Comparison of ENCODE assay signal across 9 cellular contexts in genomic region chr17:2060681-2061440, GRCh38. TPM values are rescaled to one million over a fixed set of nuclear protein-coding genes. Genes with fewer than 3 reads are reported as not detected.
A peak's percentile ranks its signal among the peaks of the same experiment; 100 is the strongest.
DNase-seq lines count a peak whose midpoint lies in the region; ATAC-seq and TF ChIP-seq lines count a peak whose summit lies in the region.
"Had no signal": no experiment of that assay in that cellular context is flagged by ENCODE, and none has a peak within 500 bp of the region (broad histone marks: within the 10 kb centered on the region; RNA-seq: fewer than 3 reads in every experiment).

No MANE protein-coding gene starts in this region.

- H3K9ac ChIP-seq in colonic mucosa (ENCODE audit: low read depth in 2 of 2, low read length in 2 of 2), result peak overlapping the region; percentile 38 to 58
- peak overlapping the region in 1 of 5 donors; percentile 9 for H3K9ac ChIP-seq in subcutaneous abdominal adipose tissue (ENCODE audit: low read length in 5 of 5)

- WGBS in lung, 2 donors, result 58 to 74% methylated on average over 21 of the region's 21 CpGs

- H3K4me3 ChIP-seq in colonic mucosa, result no peak overlapping the region
- no peak overlapping the region for H3K4me3 ChIP-seq in lung
- H3K4me3 ChIP-seq in subcutaneous abdominal adipose tissue (ENCODE audit: low read depth in 1 of 5, low read length in 5 of 5), result peak overlapping the region in 3 of 5 donors; percentile 19 to 39 (median 37)

- intact Hi-C loops in colonic mucosa (cut with DNase I), result no loop called here

- H3K9me3 ChIP-seq in colonic mucosa (no peaks in the 10 kb centered on the region), lung (ENCODE audit: control insufficient read depth in 2 of 2, insufficient read depth in 1 of 2, low read length in 1 of 2) (peaks cover 0 to 2% of the 10 kb centered on the region in 2 donors), subcutaneous abdominal adipose tissue (ENCODE audit: control insufficient read depth in 5 of 5, low read length in 5 of 5) (no peaks in the 10 kb centered on the region)

- POLR2A ChIA-PET in RWPE1 (lab: Yijun Ruan, JAX; ENCODE audit: low non-redundant PET), result no interaction called here

- H3K27ac ChIP-seq in RWPE1, result peak overlapping the region; percentile 36; the same call in 1 of the 2 replicates
- peak overlapping the region; percentile 67 for H3K27ac ChIP-seq in colonic mucosa
- peak overlapping the region; percentile 62 to 76 for H3K27ac ChIP-seq in lung (ENCODE audit: low read depth in 1 of 2, low read length in 1 of 2)
- peak overlapping the region; percentile 46 for H3K27ac ChIP-seq in subcutaneous abdominal adipose tissue (ENCODE audit: low read depth, low read length)

- TF ChIP-seq CTCF in RWPE1 (conservative IDR thresholded peaks at IDR 0.05; ENCODE audit: low read depth), result no peak
- TF ChIP-seq CTCF in colonic mucosa (IDR thresholded peaks at IDR 0.05), result no peak
- TF ChIP-seq CTCF in lung (IDR thresholded peaks at IDR 0.05; ENCODE audit: control extremely low read depth, extremely low read depth), result no peak

- ATAC-seq in lung (ENCODE audit: insufficient read depth, low FRiP score), result no peak
- no peak for ATAC-seq in HG03342 (IDR thresholded peaks at IDR 0.05; ENCODE audit: unreplicated experiment)
- ATAC-seq in GM19328 (IDR thresholded peaks at IDR 0.05; ENCODE audit: unreplicated experiment), result no peak

- H3K36me3 ChIP-seq in colonic mucosa (no peaks in the 10 kb centered on the region), lung (ENCODE audit: control insufficient read depth in 2 of 2, insufficient read depth in 2 of 2, low read length in 2 of 2) (peaks cover 0 to 23% of the 10 kb centered on the region in 2 donors), subcutaneous abdominal adipose tissue (ENCODE audit: control insufficient read depth in 5 of 5, insufficient read depth in 5 of 5, low read length in 5 of 5) (peaks cover 0 to 56% (median 48%) of the 10 kb centered on the region in 5 donors)

- peaks cover 13% of the 10 kb centered on the region for H3K4me1 ChIP-seq in colonic mucosa
- H3K4me1 ChIP-seq in lung (ENCODE audit: control insufficient read depth in 2 of 2, insufficient read depth in 2 of 2, low read length in 2 of 2), result peaks cover 0 to 26% of the 10 kb centered on the region in 2 donors
- H3K4me1 ChIP-seq in subcutaneous abdominal adipose tissue (ENCODE audit: control insufficient read depth in 5 of 5, insufficient read depth in 5 of 5, low read length in 5 of 5), result peaks cover 10 to 95% (median 74%) of the 10 kb centered on the region in 5 donors

- CTCF ChIA-PET in RWPE1 (lab: Yijun Ruan, JAX), result interaction anchor here (0.6 kb wide), 2 partner anchors 109 to 184 kb away, joined by 4 read pairs; no protein-coding TSS in a partner anchor

- no peak for DNase-seq in RWPE1 (ENCODE audit: low spot score)
- no peak for DNase-seq in colonic mucosa
- no peak for DNase-seq in lung (ENCODE audit: low spot score)
- DNase-seq in 8988T, result no peak
- DNase-seq: hypothalamus, NCI-H82 had no signal

- H3K27me3 ChIP-seq in colonic mucosa, result peaks cover 22% of the 10 kb centered on the region
- no peaks in the 10 kb centered on the region for H3K27me3 ChIP-seq in lung (ENCODE audit: control insufficient read depth, insufficient read depth)
- peaks cover 6 to 28% (median 14%) of the 10 kb centered on the region in 5 donors for H3K27me3 ChIP-seq in subcutaneous abdominal adipose tissue (ENCODE audit: control insufficient read depth in 5 of 5, insufficient read depth in 4 of 5, low read length in 5 of 5)

RNA-seq across cellular contexts. Expression of gene HIC1, which starts 6.0 kb away (rescaled TPM):
- total RNA-seq in colonic mucosa, result 10 to 100 TPM in 1 of 2 donors, 1 to 10 TPM in 1; 7.0 to 11.2 TPM
- 10 to 100 TPM; 28.9 to 34.8 TPM for total RNA-seq in lung
- polyA plus RNA-seq in lung, result 10 to 100 TPM in 1 of 2 donors, 1 to 10 TPM in 1; 5.5 to 14.4 TPM

RNA-seq across cellular contexts. Expression of gene OVCA2, which starts 19.0 kb away (rescaled TPM):
- 10 to 100 TPM; 41.0 to 49.8 TPM for total RNA-seq in colonic mucosa
- 10 to 100 TPM; 11.1 to 31.7 TPM for total RNA-seq in lung
- polyA plus RNA-seq in lung, result 10 to 100 TPM; 43.2 to 55.4 TPM

RNA-seq across cellular contexts. Expression of gene DPH1, which starts 30.9 kb away (rescaled TPM):
- total RNA-seq in colonic mucosa, result 10 to 100 TPM; 22.7 to 34.4 TPM
- total RNA-seq in lung, result 10 to 100 TPM; 32.7 to 37.8 TPM
- polyA plus RNA-seq in lung, result 10 to 100 TPM; 21.1 to 21.6 TPM

RNA-seq across cellular contexts. Expression of gene RTN4RL1, which starts 35.7 kb away (rescaled TPM):
- under 1 TPM; 0.32 to 0.37 TPM for total RNA-seq in colonic mucosa
- total RNA-seq in lung, result 1 to 10 TPM in 1 of 2 donors, under 1 TPM in 1; 0.65 to 7.3 TPM
- polyA plus RNA-seq in lung, result 1 to 10 TPM; 1.2 to 3.5 TPM

Comparison
In these comparisons a context has a peak if more than half of its experiments do, and no peak if none do; other contexts are left out.
1. H3K4me3 ChIP-seq: peak in subcutaneous abdominal adipose tissue (3 of 5); none in colonic mucosa (single experiment) and lung (single experiment).
2. Peak in every context shown above with its lines, with median percentiles within 50 percentile points of each other: H3K27ac ChIP-seq.